10 cellular contexts compared by ENCODE assay signal in genomic region chr1:217495249-217495648, GRCh38.
DNase-seq lines count a peak whose midpoint lies in the region; ATAC-seq and TF ChIP-seq lines count a peak whose summit lies in the region.
"Had no signal": no experiment of that assay in that cellular context is flagged by ENCODE, and none has a peak within 500 bp of the region (broad histone marks: within the 10 kb centered on the region; RNA-seq: fewer than 3 reads in every experiment).

No MANE protein-coding gene starts in this region.

- H3K4me3 ChIP-seq in GM12865 (ENCODE audit: low read depth, low read length), result no peak overlapping the region

- H3K27ac Mint-ChIP-seq in osteocyte (ENCODE audit: unreplicated experiment) (no peak overlapping the region), WTC11 (no peak overlapping the region)

- DNase-seq in GM12865 (ENCODE audit: low read depth), result peak; percentile 44
- DNase-seq in osteocyte (ENCODE audit: extremely low spot score, unreplicated experiment), result no peak
- no peak for DNase-seq in NCI-H510A treated with DMSO at 0.1 percent for 48 hours (lab: John Stamatoyannopoulos, UW)
- DNase-seq in iPS-NIHi11 (ENCODE audit: low spot score), result no peak
- DNase-seq in WTC11 (ENCODE audit: low spot score), result no peak
- DNase-seq: nucleus accumbens; stimulated activated CD4-positive, alpha-beta T cell treated with anti-CD3 and anti-CD28 coated beads, Interleukin-2, amount 100 ng/mL, for 48 hours had no signal

- POLR2A ChIA-PET in WTC11 (lab: Charles Lee), result no interaction called here

- H3K4me3 Mint-ChIP-seq in osteocyte (ENCODE audit: unreplicated experiment) (no peak overlapping the region), WTC11 (no peak overlapping the region)

- CTCF ChIA-PET in WTC11 (lab: Charles Lee), result no interaction called here

- H3K4me1 Mint-ChIP-seq in osteocyte (ENCODE audit: unreplicated experiment) (no peaks in the 10 kb centered on the region), WTC11 (peaks cover 11% of the 10 kb centered on the region)

- H3K36me3 Mint-ChIP-seq in osteocyte (ENCODE audit: unreplicated experiment) (peaks cover 11% of the 10 kb centered on the region), WTC11 (no peaks in the 10 kb centered on the region)

- ATAC-seq in GM19324 (IDR thresholded peaks at IDR 0.05; ENCODE audit: low FRiP score, unreplicated experiment) (peak; percentile 71), HG02759 (IDR thresholded peaks at IDR 0.05; ENCODE audit: unreplicated experiment) (peak; percentile 94), HG03460 (IDR thresholded peaks at IDR 0.05; ENCODE audit: unreplicated experiment) (peak; percentile 87), WTC11 (no peak)

- H3K27me3 Mint-ChIP-seq in osteocyte (ENCODE audit: unreplicated experiment) (no peaks in the 10 kb centered on the region), WTC11 (ENCODE audit: low read depth) (no peaks in the 10 kb centered on the region)

- no peak for TF ChIP-seq CTCF in GM12865 (IDR thresholded peaks at IDR 0.05; ENCODE audit: insufficient read depth, low read depth, low read length, missing control alignments)
- no peak for TF ChIP-seq CTCF in osteocyte (IDR thresholded peaks at IDR 0.05)
- no peak for TF ChIP-seq CTCF in WTC11 (IDR thresholded peaks at IDR 0.05)

- H3K9me3 Mint-ChIP-seq in osteocyte (ENCODE audit: unreplicated experiment) (no peaks in the 10 kb centered on the region), WTC11 (no peaks in the 10 kb centered on the region)

TF ChIP-seq in WTC11, 78 proteins besides CTCF, POLR2A, EP300 and RAD21:
- TF ChIP-seq, protein P1, sequence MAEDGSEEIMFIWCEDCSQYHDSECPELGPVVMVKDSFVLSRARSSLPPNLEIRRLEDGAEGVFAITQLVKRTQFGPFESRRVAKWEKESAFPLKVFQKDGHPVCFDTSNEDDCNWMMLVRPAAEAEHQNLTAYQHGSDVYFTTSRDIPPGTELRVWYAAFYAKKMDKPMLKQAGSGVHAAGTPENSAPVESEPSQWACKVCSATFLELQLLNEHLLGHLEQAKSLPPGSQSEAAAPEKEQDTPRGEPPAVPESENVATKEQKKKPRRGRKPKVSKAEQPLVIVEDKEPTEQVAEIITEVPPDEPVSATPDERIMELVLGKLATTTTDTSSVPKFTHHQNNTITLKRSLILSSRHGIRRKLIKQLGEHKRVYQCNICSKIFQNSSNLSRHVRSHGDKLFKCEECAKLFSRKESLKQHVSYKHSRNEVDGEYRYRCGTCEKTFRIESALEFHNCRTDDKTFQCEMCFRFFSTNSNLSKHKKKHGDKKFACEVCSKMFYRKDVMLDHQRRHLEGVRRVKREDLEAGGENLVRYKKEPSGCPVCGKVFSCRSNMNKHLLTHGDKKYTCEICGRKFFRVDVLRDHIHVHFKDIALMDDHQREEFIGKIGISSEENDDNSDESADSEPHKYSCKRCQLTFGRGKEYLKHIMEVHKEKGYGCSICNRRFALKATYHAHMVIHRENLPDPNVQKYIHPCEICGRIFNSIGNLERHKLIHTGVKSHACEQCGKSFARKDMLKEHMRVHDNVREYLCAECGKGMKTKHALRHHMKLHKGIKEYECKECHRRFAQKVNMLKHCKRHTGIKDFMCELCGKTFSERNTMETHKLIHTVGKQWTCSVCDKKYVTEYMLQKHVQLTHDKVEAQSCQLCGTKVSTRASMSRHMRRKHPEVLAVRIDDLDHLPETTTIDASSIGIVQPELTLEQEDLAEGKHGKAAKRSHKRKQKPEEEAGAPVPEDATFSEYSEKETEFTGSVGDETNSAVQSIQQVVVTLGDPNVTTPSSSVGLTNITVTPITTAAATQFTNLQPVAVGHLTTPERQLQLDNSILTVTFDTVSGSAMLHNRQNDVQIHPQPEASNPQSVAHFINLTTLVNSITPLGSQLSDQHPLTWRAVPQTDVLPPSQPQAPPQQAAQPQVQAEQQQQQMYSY (CRISPR knock-in tag; IDR thresholded peaks at IDR 0.05), result no peak
- no peak for TF ChIP-seq GABPB1 (CRISPR knock-in tag; IDR thresholded peaks at IDR 0.05)
- TF ChIP-seq ERG (CRISPR knock-in tag; IDR thresholded peaks at IDR 0.05), result no peak
- TF ChIP-seq CBFB (CRISPR knock-in tag; IDR thresholded peaks at IDR 0.05; ENCODE audit: low read depth), result no peak
